ENCODE assay signal across 15 cellular contexts in genomic region chr9:114856210-114856941, GRCh38. TPM values are rescaled to one million over a fixed set of nuclear protein-coding genes. Genes with fewer than 3 reads are reported as not detected.
A peak's percentile ranks its signal among the peaks of the same experiment; 100 is the strongest.
DNase-seq lines count a peak whose midpoint lies in the region; ATAC-seq lines count a peak whose summit lies in the region.
"Had no signal": no experiment of that assay in that cellular context is flagged by ENCODE, and none has a peak within 500 bp of the region (broad histone marks: within the 10 kb centered on the region; RNA-seq: fewer than 3 reads in every experiment).

No MANE protein-coding gene starts in this region.

- no peak for DNase-seq in Right ventricle myocardium inferior (ENCODE audit: missing footprints)
- DNase-seq in cardiac septum (ENCODE audit: low spot score) = no peak
- peak; percentile 77 for DNase-seq in dedifferentiated amniotic fluid mesenchymal stem cell (ENCODE audit: extremely low spot score)
- DNase-seq in iris pigment epithelial cell (ENCODE audit: low read depth) = peak; percentile 83
- DNase-seq in epidermal melanocyte (ENCODE audit: insufficient read length, low spot score) = no peak
- DNase-seq in SIG-M5 treated with dmso at 0.1 percent for 504 hours (lab: John Stamatoyannopoulos, UW; ENCODE audit: unreplicated experiment) = no peak
- DNase-seq in UCSD-AML1 (lab: John Stamatoyannopoulos, UW; ENCODE audit: unreplicated experiment) = no peak
- DNase-seq: 8988T; activated CD8-positive, alpha-beta memory T cell treated with anti-CD3 and anti-CD28 coated beads, Interleukin-2, amount 50 U/mL, for 4 hours; DMS 273 treated with DMSO at 0.1 percent for 48 hours; left colon; NCI-H146; nephron progenitor cell had no signal

- ATAC-seq in Right ventricle myocardium inferior (peak; percentile 62), GM19397 (IDR thresholded peaks at IDR 0.05; ENCODE audit: unreplicated experiment) (no peak)
- ATAC-seq: left colon had no signal

- intact Hi-C loops in Right ventricle myocardium inferior (cut with DNase I) (no loop called here), cardiac septum (cut with DNase I) (no loop called here)

RNA-seq across cellular contexts. Expression of gene TNFSF15, which starts 50.5 kb away (rescaled TPM):
- total RNA-seq in Right ventricle myocardium inferior (0.08 TPM), cardiac septum (0.03 TPM)
- total RNA-seq: SK-MEL-5 had no signal

Comparison
In these comparisons a context has a peak if more than half of its experiments do, and no peak if none do; other contexts are left out.
1. DNase-seq: peak in dedifferentiated amniotic fluid mesenchymal stem cell (single experiment) and iris pigment epithelial cell (single experiment); none in Right ventricle myocardium inferior (single experiment), cardiac septum (single experiment), epidermal melanocyte (single experiment), SIG-M5 treated with dmso at 0.1 percent for 504 hours (single experiment) and UCSD-AML1 (single experiment).